ENCODE assay signal across 1 cellular context in the genomic region with DNA sequence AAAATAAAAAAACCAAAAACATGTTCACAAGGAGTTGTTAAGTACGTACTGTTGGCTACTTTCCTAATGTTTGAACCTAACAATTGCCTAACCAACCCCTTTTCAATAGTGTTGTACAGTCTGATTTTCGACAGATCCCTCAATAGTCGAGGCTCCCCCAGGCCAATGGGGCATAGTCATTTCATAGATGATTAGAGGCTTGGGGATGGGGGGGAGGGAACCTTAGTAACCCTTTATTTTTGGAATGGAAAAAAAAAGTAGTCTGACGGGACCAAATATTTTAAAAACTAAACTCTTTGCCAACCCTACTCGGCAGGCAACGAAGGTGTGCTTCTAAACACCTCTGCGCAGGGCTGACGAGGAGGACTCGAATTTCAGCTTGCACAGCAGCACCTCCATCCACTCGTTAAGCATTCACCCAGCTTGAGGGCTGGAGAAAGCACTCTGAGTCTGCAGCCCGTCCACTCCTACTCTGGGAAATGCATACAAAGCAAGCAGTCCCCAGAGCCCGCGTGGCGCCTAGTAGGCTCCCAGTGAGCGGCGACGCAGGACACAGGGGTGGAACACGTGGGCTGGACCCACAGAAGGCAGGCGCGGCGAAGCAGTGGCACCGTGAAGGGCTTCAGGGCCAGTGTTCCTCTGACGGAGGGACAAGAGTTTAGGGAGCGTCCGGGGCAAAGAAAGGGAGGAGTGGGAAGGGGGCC.
TF ChIP-seq lines count a peak whose summit lies in the region.

No MANE protein-coding gene starts in this region.

TF ChIP-seq in WTC11, 78 proteins besides CTCF, POLR2A, EP300 and RAD21 (continued from another document and continues in another):
- TF ChIP-seq ZNF281 (CRISPR knock-in tag; IDR thresholded peaks at IDR 0.05) (no peak), OVOL2 (CRISPR knock-in tag; IDR thresholded peaks at IDR 0.05; ENCODE audit: borderline replicate concordance) (no peak), CREB1 (CRISPR knock-in tag; IDR thresholded peaks at IDR 0.05) (no peak), ZBTB43 (CRISPR knock-in tag; IDR thresholded peaks at IDR 0.05) (no peak), FOXJ3 (CRISPR knock-in tag; IDR thresholded peaks at IDR 0.05; ENCODE audit: borderline replicate concordance) (no peak), MAX (CRISPR knock-in tag; IDR thresholded peaks at IDR 0.05) (0 out of 2 replicates have a peak, but pooled peaks have one; percentile 69), ELF4 (CRISPR knock-in tag; IDR thresholded peaks at IDR 0.05; ENCODE audit: low read depth) (no peak), IRF2 (CRISPR knock-in tag; IDR thresholded peaks at IDR 0.05; ENCODE audit: borderline replicate concordance, low read depth) (peak; percentile 7; the same call in 1 of the 2 replicates), ZSCAN18 (CRISPR knock-in tag; IDR thresholded peaks at IDR 0.05) (no peak), HMGA2 (CRISPR knock-in tag; IDR thresholded peaks at IDR 0.05) (no peak), ESRRA (CRISPR knock-in tag; IDR thresholded peaks at IDR 0.05; ENCODE audit: borderline replicate concordance) (no peak), ERG (CRISPR knock-in tag; IDR thresholded peaks at IDR 0.05) (no peak), NR2C2 (CRISPR knock-in tag; IDR thresholded peaks at IDR 0.05) (no peak), FOXP4 (CRISPR knock-in tag; IDR thresholded peaks at IDR 0.05) (0 out of 2 replicates have a peak, but pooled peaks have one; percentile 51), FOXK1 (CRISPR knock-in tag; IDR thresholded peaks at IDR 0.05) (0 out of 2 replicates have a peak, but pooled peaks have one; percentile 24), E2F1 (CRISPR knock-in tag; IDR thresholded peaks at IDR 0.05) (no peak), ZNF416 (CRISPR knock-in tag; IDR thresholded peaks at IDR 0.05) (no peak), CREM (CRISPR knock-in tag; IDR thresholded peaks at IDR 0.05) (no peak; the same call in 1 of the 2 replicates), IRF1 (CRISPR knock-in tag; IDR thresholded peaks at IDR 0.05) (no peak), ATF3 (CRISPR knock-in tag; conservative IDR thresholded peaks at IDR 0.05) (no peak), KAT7 (CRISPR knock-in tag; IDR thresholded peaks at IDR 0.05; ENCODE audit: borderline replicate concordance) (no peak), SP1 (CRISPR knock-in tag; conservative IDR thresholded peaks at IDR 0.05) (no peak), ZNF263 (CRISPR knock-in tag; IDR thresholded peaks at IDR 0.05; ENCODE audit: low read depth) (no peak), TEAD4 (CRISPR knock-in tag; IDR thresholded peaks at IDR 0.05) (no peak), ZNF396 (CRISPR knock-in tag; IDR thresholded peaks at IDR 0.05; ENCODE audit: borderline replicate concordance) (no peak), SMAD3 (CRISPR knock-in tag; IDR thresholded peaks at IDR 0.05; ENCODE audit: borderline replicate concordance) (no peak), TP53 (CRISPR knock-in tag; IDR thresholded peaks at IDR 0.05) (no peak), TCF7 (CRISPR knock-in tag; IDR thresholded peaks at IDR 0.05; ENCODE audit: low read depth) (no peak), ETV6 (CRISPR knock-in tag; IDR thresholded peaks at IDR 0.05) (no peak), NR1H2 (CRISPR knock-in tag; IDR thresholded peaks at IDR 0.05) (0 out of 2 replicates have a peak, but pooled peaks have one; percentile 21), FOXP1 (CRISPR knock-in tag; IDR thresholded peaks at IDR 0.05; ENCODE audit: borderline replicate concordance) (no peak), SOX15 (CRISPR knock-in tag; IDR thresholded peaks at IDR 0.05) (no peak), GABPB1 (CRISPR knock-in tag; IDR thresholded peaks at IDR 0.05) (no peak)
- TF ChIP-seq, protein P1, sequence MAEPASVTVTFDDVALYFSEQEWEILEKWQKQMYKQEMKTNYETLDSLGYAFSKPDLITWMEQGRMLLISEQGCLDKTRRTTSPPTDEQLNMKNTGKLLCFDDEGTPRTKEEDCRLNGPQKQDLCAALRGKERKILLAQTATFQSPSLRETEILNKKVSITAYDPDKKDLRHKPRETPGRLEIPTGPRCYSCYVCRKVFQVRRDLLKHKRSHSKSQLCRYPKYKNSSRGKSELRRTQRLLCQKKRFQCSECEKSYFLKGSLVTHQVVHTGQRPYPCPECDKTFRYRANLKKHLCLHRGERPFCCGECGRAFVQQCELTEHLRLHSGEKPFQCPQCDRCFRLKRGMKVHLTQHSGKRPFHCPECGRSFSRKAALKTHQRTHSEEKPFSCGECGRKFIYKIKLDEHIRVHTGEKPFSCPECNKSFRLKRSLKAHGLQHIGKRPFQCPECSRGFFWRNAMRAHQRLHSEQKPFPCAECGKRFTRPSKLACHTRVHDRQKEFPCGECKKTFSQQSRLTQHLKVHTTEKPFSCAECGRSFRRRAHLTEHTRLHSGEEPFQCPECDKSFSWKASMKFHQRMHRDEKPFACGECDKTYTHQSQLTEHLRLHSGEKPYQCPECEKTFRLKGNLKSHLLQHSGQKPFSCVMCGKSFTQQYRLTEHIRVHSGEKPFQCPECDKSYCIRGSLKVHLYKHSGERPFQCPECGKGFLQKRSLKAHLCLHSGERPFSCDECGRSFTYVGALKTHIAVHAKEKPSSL (CRISPR knock-in tag; conservative IDR thresholded peaks at IDR 0.05): no peak
- TF ChIP-seq, protein P2, sequence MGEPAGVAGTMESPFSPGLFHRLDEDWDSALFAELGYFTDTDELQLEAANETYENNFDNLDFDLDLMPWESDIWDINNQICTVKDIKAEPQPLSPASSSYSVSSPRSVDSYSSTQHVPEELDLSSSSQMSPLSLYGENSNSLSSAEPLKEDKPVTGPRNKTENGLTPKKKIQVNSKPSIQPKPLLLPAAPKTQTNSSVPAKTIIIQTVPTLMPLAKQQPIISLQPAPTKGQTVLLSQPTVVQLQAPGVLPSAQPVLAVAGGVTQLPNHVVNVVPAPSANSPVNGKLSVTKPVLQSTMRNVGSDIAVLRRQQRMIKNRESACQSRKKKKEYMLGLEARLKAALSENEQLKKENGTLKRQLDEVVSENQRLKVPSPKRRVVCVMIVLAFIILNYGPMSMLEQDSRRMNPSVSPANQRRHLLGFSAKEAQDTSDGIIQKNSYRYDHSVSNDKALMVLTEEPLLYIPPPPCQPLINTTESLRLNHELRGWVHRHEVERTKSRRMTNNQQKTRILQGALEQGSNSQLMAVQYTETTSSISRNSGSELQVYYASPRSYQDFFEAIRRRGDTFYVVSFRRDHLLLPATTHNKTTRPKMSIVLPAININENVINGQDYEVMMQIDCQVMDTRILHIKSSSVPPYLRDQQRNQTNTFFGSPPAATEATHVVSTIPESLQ (CRISPR knock-in tag; IDR thresholded peaks at IDR 0.05): no peak
- TF ChIP-seq, protein P3, sequence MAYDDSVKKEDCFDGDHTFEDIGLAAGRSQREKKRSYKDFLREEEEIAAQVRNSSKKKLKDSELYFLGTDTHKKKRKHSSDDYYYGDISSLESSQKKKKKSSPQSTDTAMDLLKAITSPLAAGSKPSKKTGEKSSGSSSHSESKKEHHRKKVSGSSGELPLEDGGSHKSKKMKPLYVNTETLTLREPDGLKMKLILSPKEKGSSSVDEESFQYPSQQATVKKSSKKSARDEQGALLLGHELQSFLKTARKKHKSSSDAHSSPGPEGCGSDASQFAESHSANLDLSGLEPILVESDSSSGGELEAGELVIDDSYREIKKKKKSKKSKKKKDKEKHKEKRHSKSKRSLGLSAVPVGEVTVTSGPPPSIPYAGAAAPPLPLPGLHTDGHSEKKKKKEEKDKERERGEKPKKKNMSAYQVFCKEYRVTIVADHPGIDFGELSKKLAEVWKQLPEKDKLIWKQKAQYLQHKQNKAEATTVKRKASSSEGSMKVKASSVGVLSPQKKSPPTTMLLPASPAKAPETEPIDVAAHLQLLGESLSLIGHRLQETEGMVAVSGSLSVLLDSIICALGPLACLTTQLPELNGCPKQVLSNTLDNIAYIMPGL (CRISPR knock-in tag; IDR thresholded peaks at IDR 0.05): 0 out of 2 replicates have a peak, but pooled peaks have one; percentile 75
